ENCODE assay signal across 18 cellular contexts in the genomic region with DNA sequence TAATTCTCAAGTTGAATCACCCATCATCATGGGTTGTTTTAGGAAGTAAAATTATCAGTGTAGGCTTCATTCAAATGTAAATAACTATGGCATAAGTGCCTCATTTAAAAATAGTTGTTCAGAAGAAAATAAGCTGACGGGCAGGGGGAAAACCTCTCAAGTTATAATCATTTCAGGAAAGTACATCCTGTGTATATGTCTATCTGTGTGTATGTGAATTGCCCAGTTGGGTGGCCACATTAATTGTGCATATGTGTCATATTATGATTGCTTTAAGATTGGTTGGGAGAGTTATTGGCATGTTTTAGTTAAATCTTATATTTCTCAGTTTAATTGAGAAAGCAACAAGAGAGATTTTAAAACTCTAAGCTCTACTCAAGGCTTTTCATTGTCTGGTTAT.
"Had no signal": no experiment of that assay in that cellular context is flagged by ENCODE, and none has a peak within 500 bp of the region (broad histone marks: within the 10 kb centered on the region; RNA-seq: fewer than 3 reads in every experiment).

No MANE protein-coding gene starts in this region.

- ATAC-seq: activated T-helper 17 cell treated with anti-CD3 and anti-CD28 coated beads, Interleukin-2, amount 50 U/mL, for 72 hours; body of pancreas; T-helper 17 cell had no signal

- H3K4me3 ChIP-seq: body of pancreas, esophagus muscularis mucosa, left ventricle myocardium inferior, pancreas, suprapubic skin had no signal

- H3K4me3 Mint-ChIP-seq: activated CD4-positive, alpha-beta T cell treated with anti-CD3 and anti-CD28 coated beads, Interleukin-2, amount 10 ng/mL, durations not matched to agents 7 days and 5 days; activated naive CD4-positive, alpha-beta T cell treated with anti-CD3 and anti-CD28 coated beads, Interleukin-2, amount 10 ng/mL, durations not matched to agents 7 days and 5 days; activated T-helper 17 cell treated with anti-CD3 and anti-CD28 coated beads, Interleukin-2, amount 50 U/mL, for 72 hours; nephron progenitor cell; T-helper 17 cell; type B pancreatic cell had no signal

- H3K27ac ChIP-seq: body of pancreas, esophagus muscularis mucosa, left ventricle myocardium inferior, pancreas, suprapubic skin had no signal

- H3K27ac Mint-ChIP-seq: activated CD4-positive, alpha-beta T cell treated with anti-CD3 and anti-CD28 coated beads, Interleukin-2, amount 10 ng/mL, durations not matched to agents 7 days and 5 days; activated naive CD4-positive, alpha-beta T cell treated with anti-CD3 and anti-CD28 coated beads, Interleukin-2, amount 10 ng/mL, durations not matched to agents 7 days and 5 days; activated T-helper 17 cell treated with anti-CD3 and anti-CD28 coated beads, Interleukin-2, amount 50 U/mL, for 72 hours; nephron progenitor cell; T-helper 17 cell; type B pancreatic cell had no signal

- H3K27me3 ChIP-seq: body of pancreas, esophagus muscularis mucosa, pancreas, suprapubic skin had no signal

- H3K36me3 Mint-ChIP-seq: activated naive CD4-positive, alpha-beta T cell treated with anti-CD3 and anti-CD28 coated beads, Interleukin-2, amount 10 ng/mL, durations not matched to agents 7 days and 5 days; type B pancreatic cell had no signal

- H3K9me3 ChIP-seq: body of pancreas, esophagus muscularis mucosa, left ventricle myocardium inferior, pancreas, suprapubic skin had no signal

- H3K9me3 Mint-ChIP-seq: activated CD4-positive, alpha-beta T cell treated with anti-CD3 and anti-CD28 coated beads, Interleukin-2, amount 10 ng/mL, durations not matched to agents 7 days and 5 days; nephron progenitor cell; type B pancreatic cell had no signal

- H3K36me3 ChIP-seq: esophagus muscularis mucosa, left ventricle myocardium inferior, pancreas, suprapubic skin had no signal

- H3K4me1 Mint-ChIP-seq: activated CD4-positive, alpha-beta T cell treated with anti-CD3 and anti-CD28 coated beads, Interleukin-2, amount 10 ng/mL, durations not matched to agents 7 days and 5 days; activated naive CD4-positive, alpha-beta T cell treated with anti-CD3 and anti-CD28 coated beads, Interleukin-2, amount 10 ng/mL, durations not matched to agents 7 days and 5 days; activated T-helper 17 cell treated with anti-CD3 and anti-CD28 coated beads, Interleukin-2, amount 50 U/mL, for 72 hours; T-helper 17 cell had no signal

- DNase-seq: activated CD4-positive, alpha-beta T cell treated with anti-CD3 and anti-CD28 coated beads, Interleukin-2, amount 10 ng/mL, durations not matched to agents 7 days and 5 days; activated CD4-positive, CD25-positive, alpha-beta regulatory T cell; activated naive CD4-positive, alpha-beta T cell treated with anti-CD3 and anti-CD28 coated beads, Interleukin-2, amount 10 ng/mL, durations not matched to agents 7 days and 5 days; activated T-cell treated with anti-CD3 and anti-CD28 coated beads for 4 hours; body of pancreas; cerebellar nuclear complex; kidney; left ventricle myocardium inferior; mesendoderm; nephron progenitor cell; pancreas; stimulated activated CD4-positive, alpha-beta T cell treated with anti-CD3 and anti-CD28 coated beads, Interleukin-2, amount 100 ng/mL, for 48 hours; stimulated activated naive CD4-positive, alpha-beta T cell treated with Interleukin-2 at 50 U/mL for 16 hours; T-helper 17 cell had no signal

- H3K4me1 ChIP-seq: left ventricle myocardium inferior, suprapubic skin had no signal

- H3K27me3 Mint-ChIP-seq: activated CD4-positive, alpha-beta T cell treated with anti-CD3 and anti-CD28 coated beads, Interleukin-2, amount 10 ng/mL, durations not matched to agents 7 days and 5 days; activated naive CD4-positive, alpha-beta T cell treated with anti-CD3 and anti-CD28 coated beads, Interleukin-2, amount 10 ng/mL, durations not matched to agents 7 days and 5 days; activated T-helper 17 cell treated with anti-CD3 and anti-CD28 coated beads, Interleukin-2, amount 50 U/mL, for 72 hours; T-helper 17 cell; type B pancreatic cell had no signal
